1 cellular context compared by ENCODE assay signal in genomic region chr11:61298663-61299244, GRCh38.
A peak's percentile ranks its signal among the peaks of the same experiment; 100 is the strongest.
TF ChIP-seq lines count a peak whose summit lies in the region.

No MANE protein-coding gene starts in this region.

TF ChIP-seq in HepG2, 621 proteins besides CTCF, POLR2A, EP300 and RAD21 (continued from another document and continues in another):
- peak; percentile 38; the same call in 1 of the 2 replicates for TF ChIP-seq ZMYM4 (CRISPR knock-in tag; IDR thresholded peaks at IDR 0.05)
- no peak for TF ChIP-seq ZNF547 (CRISPR knock-in tag; IDR thresholded peaks at IDR 0.05)
- TF ChIP-seq ZNF569 (CRISPR knock-in tag; IDR thresholded peaks at IDR 0.05; ENCODE audit: borderline replicate concordance): no peak
- peak; percentile 84 for TF ChIP-seq KDM6A (CRISPR knock-in tag; IDR thresholded peaks at IDR 0.05; ENCODE audit: low read depth)
- TF ChIP-seq AFF4 (CRISPR knock-in tag; IDR thresholded peaks at IDR 0.05): no peak
- no peak for TF ChIP-seq ZNF317 (CRISPR knock-in tag; IDR thresholded peaks at IDR 0.05)
- TF ChIP-seq, protein P1, sequence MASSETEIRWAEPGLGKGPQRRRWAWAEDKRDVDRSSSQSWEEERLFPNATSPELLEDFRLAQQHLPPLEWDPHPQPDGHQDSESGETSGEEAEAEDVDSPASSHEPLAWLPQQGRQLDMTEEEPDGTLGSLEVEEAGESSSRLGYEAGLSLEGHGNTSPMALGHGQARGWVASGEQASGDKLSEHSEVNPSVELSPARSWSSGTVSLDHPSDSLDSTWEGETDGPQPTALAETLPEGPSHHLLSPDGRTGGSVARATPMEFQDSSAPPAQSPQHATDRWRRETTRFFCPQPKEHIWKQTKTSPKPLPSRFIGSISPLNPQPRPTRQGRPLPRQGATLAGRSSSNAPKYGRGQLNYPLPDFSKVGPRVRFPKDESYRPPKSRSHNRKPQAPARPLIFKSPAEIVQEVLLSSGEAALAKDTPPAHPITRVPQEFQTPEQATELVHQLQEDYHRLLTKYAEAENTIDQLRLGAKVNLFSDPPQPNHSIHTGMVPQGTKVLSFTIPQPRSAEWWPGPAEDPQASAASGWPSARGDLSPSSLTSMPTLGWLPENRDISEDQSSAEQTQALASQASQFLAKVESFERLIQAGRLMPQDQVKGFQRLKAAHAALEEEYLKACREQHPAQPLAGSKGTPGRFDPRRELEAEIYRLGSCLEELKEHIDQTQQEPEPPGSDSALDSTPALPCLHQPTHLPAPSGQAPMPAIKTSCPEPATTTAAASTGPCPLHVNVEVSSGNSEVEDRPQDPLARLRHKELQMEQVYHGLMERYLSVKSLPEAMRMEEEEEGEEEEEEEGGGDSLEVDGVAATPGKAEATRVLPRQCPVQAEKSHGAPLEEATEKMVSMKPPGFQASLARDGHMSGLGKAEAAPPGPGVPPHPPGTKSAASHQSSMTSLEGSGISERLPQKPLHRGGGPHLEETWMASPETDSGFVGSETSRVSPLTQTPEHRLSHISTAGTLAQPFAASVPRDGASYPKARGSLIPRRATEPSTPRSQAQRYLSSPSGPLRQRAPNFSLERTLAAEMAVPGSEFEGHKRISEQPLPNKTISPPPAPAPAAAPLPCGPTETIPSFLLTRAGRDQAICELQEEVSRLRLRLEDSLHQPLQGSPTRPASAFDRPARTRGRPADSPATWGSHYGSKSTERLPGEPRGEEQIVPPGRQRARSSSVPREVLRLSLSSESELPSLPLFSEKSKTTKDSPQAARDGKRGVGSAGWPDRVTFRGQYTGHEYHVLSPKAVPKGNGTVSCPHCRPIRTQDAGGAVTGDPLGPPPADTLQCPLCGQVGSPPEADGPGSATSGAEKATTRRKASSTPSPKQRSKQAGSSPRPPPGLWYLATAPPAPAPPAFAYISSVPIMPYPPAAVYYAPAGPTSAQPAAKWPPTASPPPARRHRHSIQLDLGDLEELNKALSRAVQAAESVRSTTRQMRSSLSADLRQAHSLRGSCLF (CRISPR knock-in tag; IDR thresholded peaks at IDR 0.05; ENCODE audit: borderline replicate concordance): no peak
- no peak for TF ChIP-seq MEIS2 (CRISPR knock-in tag; IDR thresholded peaks at IDR 0.05)
- TF ChIP-seq, protein P2, sequence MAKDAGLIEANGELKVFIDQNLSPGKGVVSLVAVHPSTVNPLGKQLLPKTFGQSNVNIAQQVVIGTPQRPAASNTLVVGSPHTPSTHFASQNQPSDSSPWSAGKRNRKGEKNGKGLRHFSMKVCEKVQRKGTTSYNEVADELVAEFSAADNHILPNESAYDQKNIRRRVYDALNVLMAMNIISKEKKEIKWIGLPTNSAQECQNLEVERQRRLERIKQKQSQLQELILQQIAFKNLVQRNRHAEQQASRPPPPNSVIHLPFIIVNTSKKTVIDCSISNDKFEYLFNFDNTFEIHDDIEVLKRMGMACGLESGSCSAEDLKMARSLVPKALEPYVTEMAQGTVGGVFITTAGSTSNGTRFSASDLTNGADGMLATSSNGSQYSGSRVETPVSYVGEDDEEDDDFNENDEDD (CRISPR knock-in tag; IDR thresholded peaks at IDR 0.05; ENCODE audit: borderline replicate concordance): no peak; the same call in 1 of the 2 replicates
- TF ChIP-seq ZNF883 (CRISPR knock-in tag; IDR thresholded peaks at IDR 0.05; ENCODE audit: not compliant biosample characterization): no peak
- TF ChIP-seq JUND (CRISPR knock-in tag; IDR thresholded peaks at IDR 0.05): no peak
- TF ChIP-seq TERF1 (CRISPR knock-in tag; IDR thresholded peaks at IDR 0.05): no peak
- TF ChIP-seq ARNTL (CRISPR knock-in tag; IDR thresholded peaks at IDR 0.05): no peak
- no peak for TF ChIP-seq ZNF207 (IDR thresholded peaks at IDR 0.05; ENCODE audit: borderline replicate concordance)
- no peak for TF ChIP-seq ZNF552 (CRISPR knock-in tag; IDR thresholded peaks at IDR 0.05; ENCODE audit: borderline replicate concordance)
- TF ChIP-seq JUNB (CRISPR knock-in tag; IDR thresholded peaks at IDR 0.05; ENCODE audit: borderline replicate concordance): no peak
- TF ChIP-seq GPN1 (CRISPR knock-in tag; IDR thresholded peaks at IDR 0.05; ENCODE audit: borderline replicate concordance): no peak
- TF ChIP-seq NFIC (IDR thresholded peaks at IDR 0.05; ENCODE audit: low read length): no peak
- TF ChIP-seq ZBTB14 (CRISPR knock-in tag; IDR thresholded peaks at IDR 0.05): no peak
- TF ChIP-seq SMC3 (IDR thresholded peaks at IDR 0.05; ENCODE audit: low read length): peak; percentile 32; the same call in 1 of the 2 replicates
- no peak for TF ChIP-seq JUN (CRISPR knock-in tag; IDR thresholded peaks at IDR 0.05)
- no peak for TF ChIP-seq ESRRA (CRISPR knock-in tag; IDR thresholded peaks at IDR 0.05; ENCODE audit: low read depth)
- no peak for TF ChIP-seq ZNF34 (CRISPR knock-in tag; IDR thresholded peaks at IDR 0.05; ENCODE audit: borderline replicate concordance)
- peak; percentile 83; the same call in 1 of the 2 replicates for TF ChIP-seq CBX5 (CRISPR knock-in tag; IDR thresholded peaks at IDR 0.05; ENCODE audit: borderline replicate concordance)
- peak; percentile 61; the same call in 1 of the 2 replicates for TF ChIP-seq BORCS8-MEF2B (CRISPR knock-in tag; IDR thresholded peaks at IDR 0.05)
- 0 out of 2 replicates have a peak, but pooled peaks have one; percentile 37 for TF ChIP-seq MBD4 (IDR thresholded peaks at IDR 0.05; ENCODE audit: borderline replicate concordance, low read length)
- TF ChIP-seq NFE2L2 (IDR thresholded peaks at IDR 0.05; ENCODE audit: low read length): no peak; the same call in 1 of the 2 replicates
- TF ChIP-seq PAWR (CRISPR knock-in tag; IDR thresholded peaks at IDR 0.05; ENCODE audit: borderline replicate concordance): no peak
- no peak for TF ChIP-seq ZNF251 (CRISPR knock-in tag; IDR thresholded peaks at IDR 0.05)
- no peak for TF ChIP-seq ZNF558 (CRISPR knock-in tag; IDR thresholded peaks at IDR 0.05; ENCODE audit: borderline replicate concordance)
- TF ChIP-seq EEA1 (CRISPR knock-in tag; IDR thresholded peaks at IDR 0.05; ENCODE audit: borderline replicate concordance): no peak
- TF ChIP-seq NFKBIZ (CRISPR knock-in tag; IDR thresholded peaks at IDR 0.05): no peak
- peak; percentile 80 for TF ChIP-seq HDAC2 (CRISPR knock-in tag; IDR thresholded peaks at IDR 0.05)
- no peak for TF ChIP-seq ISL2 (CRISPR knock-in tag; IDR thresholded peaks at IDR 0.05)
- no peak for TF ChIP-seq FOXJ3 (CRISPR knock-in tag; IDR thresholded peaks at IDR 0.05; ENCODE audit: borderline replicate concordance)
- TF ChIP-seq ZNF20 (CRISPR knock-in tag; IDR thresholded peaks at IDR 0.05): no peak
- no peak for TF ChIP-seq LCORL (IDR thresholded peaks at IDR 0.05)
- peak; percentile 87 for TF ChIP-seq LCORL (CRISPR knock-in tag; IDR thresholded peaks at IDR 0.05)
- TF ChIP-seq, protein P3, sequence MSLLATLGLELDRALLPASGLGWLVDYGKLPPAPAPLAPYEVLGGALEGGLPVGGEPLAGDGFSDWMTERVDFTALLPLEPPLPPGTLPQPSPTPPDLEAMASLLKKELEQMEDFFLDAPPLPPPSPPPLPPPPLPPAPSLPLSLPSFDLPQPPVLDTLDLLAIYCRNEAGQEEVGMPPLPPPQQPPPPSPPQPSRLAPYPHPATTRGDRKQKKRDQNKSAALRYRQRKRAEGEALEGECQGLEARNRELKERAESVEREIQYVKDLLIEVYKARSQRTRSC (CRISPR knock-in tag; IDR thresholded peaks at IDR 0.05; ENCODE audit: low read depth): no peak
- peak; percentile 80; the same call in 1 of the 2 replicates for TF ChIP-seq SIN3A (IDR thresholded peaks at IDR 0.05; ENCODE audit: borderline replicate concordance, low read depth, low read length)
- TF ChIP-seq SRSF1 (optimal IDR thresholded peaks at IDR 0.05; ENCODE audit: low read depth, low read length): no peak
- no peak for TF ChIP-seq ZNF138 (CRISPR knock-in tag; IDR thresholded peaks at IDR 0.05; ENCODE audit: low read depth)
- peak; percentile 33; the same call in 1 of the 2 replicates for TF ChIP-seq POLR2G (IDR thresholded peaks at IDR 0.05; ENCODE audit: low read depth, low read length)
- TF ChIP-seq, protein P4, sequence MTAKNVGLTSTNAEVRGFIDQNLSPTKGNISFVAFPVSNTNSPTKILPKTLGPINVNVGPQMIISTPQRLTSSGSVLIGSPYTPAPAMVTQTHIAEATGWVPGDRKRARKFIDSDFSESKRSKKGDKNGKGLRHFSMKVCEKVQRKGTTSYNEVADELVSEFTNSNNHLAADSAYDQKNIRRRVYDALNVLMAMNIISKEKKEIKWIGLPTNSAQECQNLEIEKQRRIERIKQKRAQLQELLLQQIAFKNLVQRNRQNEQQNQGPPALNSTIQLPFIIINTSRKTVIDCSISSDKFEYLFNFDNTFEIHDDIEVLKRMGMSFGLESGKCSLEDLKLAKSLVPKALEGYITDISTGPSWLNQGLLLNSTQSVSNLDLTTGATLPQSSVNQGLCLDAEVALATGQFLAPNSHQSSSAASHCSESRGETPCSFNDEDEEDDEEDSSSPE (CRISPR knock-in tag; IDR thresholded peaks at IDR 0.05): 0 out of 2 replicates have a peak, but pooled peaks have one; percentile 15
- TF ChIP-seq NONO (IDR thresholded peaks at IDR 0.05): no peak
- no peak; the same call in 1 of the 2 replicates for TF ChIP-seq NONO (CRISPR knock-in tag; conservative IDR thresholded peaks at IDR 0.05)
- peak; percentile 72 for TF ChIP-seq ELF3 (CRISPR knock-in tag; IDR thresholded peaks at IDR 0.05)
- peak; percentile 79; the same call in 1 of the 2 replicates for TF ChIP-seq FOXK2 (IDR thresholded peaks at IDR 0.05)
- TF ChIP-seq, protein P5, sequence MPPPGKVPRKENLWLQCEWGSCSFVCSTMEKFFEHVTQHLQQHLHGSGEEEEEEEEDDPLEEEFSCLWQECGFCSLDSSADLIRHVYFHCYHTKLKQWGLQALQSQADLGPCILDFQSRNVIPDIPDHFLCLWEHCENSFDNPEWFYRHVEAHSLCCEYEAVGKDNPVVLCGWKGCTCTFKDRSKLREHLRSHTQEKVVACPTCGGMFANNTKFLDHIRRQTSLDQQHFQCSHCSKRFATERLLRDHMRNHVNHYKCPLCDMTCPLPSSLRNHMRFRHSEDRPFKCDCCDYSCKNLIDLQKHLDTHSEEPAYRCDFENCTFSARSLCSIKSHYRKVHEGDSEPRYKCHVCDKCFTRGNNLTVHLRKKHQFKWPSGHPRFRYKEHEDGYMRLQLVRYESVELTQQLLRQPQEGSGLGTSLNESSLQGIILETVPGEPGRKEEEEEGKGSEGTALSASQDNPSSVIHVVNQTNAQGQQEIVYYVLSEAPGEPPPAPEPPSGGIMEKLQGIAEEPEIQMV (CRISPR knock-in tag; IDR thresholded peaks at IDR 0.05; ENCODE audit: low read depth): no peak
- TF ChIP-seq SIX4 (CRISPR knock-in tag; IDR thresholded peaks at IDR 0.05): peak; percentile 47; the same call in 1 of the 2 replicates
